In genomic region chr1:41423511-41424191, GRCh38 we compare ENCODE assay signal across 10 cellular contexts.
DNase-seq lines count a peak whose midpoint lies in the region; ATAC-seq and TF ChIP-seq lines count a peak whose summit lies in the region.
"Had no signal": no experiment of that assay in that cellular context is flagged by ENCODE, and none has a peak within 500 bp of the region (broad histone marks: within the 10 kb centered on the region; RNA-seq: fewer than 3 reads in every experiment).

No MANE protein-coding gene starts in this region.

- DNase-seq in Panc1 (ENCODE audit: low read depth, low spot score) (no peak), left ventricle myocardium inferior (peak; percentile 60), gastrocnemius medialis (peak; percentile 87 to 96), middle frontal gyrus (ENCODE audit: extremely low spot score, low spot score) (no peak), SW480 (ENCODE audit: low spot score) (no peak), GF-D8 (lab: John Stamatoyannopoulos, UW) (no peak)
- DNase-seq: effector CD8-positive, alpha-beta T cell; NCI-H748 treated with DMSO at 0.1 percent for 48 hours had no signal

- H3K36me3 ChIP-seq in Panc1 (ENCODE audit: control insufficient read depth, insufficient read depth, low read length) (no peaks in the 10 kb centered on the region), left ventricle myocardium inferior (no peaks in the 10 kb centered on the region), gastrocnemius medialis (no peaks in the 10 kb centered on the region)

- no peaks in the 10 kb centered on the region for H3K9me3 ChIP-seq in Panc1 (ENCODE audit: control insufficient read depth, insufficient read depth, low read depth, low read length)
- H3K9me3 ChIP-seq in left ventricle myocardium inferior (replicated peaks): no peaks in the 10 kb centered on the region
- H3K9me3 ChIP-seq in gastrocnemius medialis: no peaks in the 10 kb centered on the region

- H3K4me3 ChIP-seq in Panc1 (ENCODE audit: low read depth in 2 of 2, low read length in 2 of 2) (no peak overlapping the region), left ventricle myocardium inferior (peak overlapping the region; percentile 59), gastrocnemius medialis (peak overlapping the region; percentile 28 to 56 (median 35))

- CTCF ChIA-PET in Panc1 (lab: Charles Lee): interaction anchor here (1.0 to 1.4 kb wide), 3 partner anchors 103 to 143 kb away, joined by 4 read pairs; no protein-coding TSS in a partner anchor

- H3K4me1 ChIP-seq in Panc1 (ENCODE audit: control insufficient read depth, insufficient read depth, low read length) (peaks cover 4% of the 10 kb centered on the region; the same call in 1 of the 2 replicates), left ventricle myocardium inferior (peaks cover 8% of the 10 kb centered on the region), gastrocnemius medialis (peaks cover 39% of the 10 kb centered on the region in 2 donors)

- in situ Hi-C loops in Panc1 (cut with HindIII; ENCODE audit: low pct_unique_long_range_greater_than_20kb, low sequenced_read_pairs): no loop called here
- in situ Hi-C loops in gastrocnemius medialis (cut with MboI; ENCODE audit: low sequenced_read_pairs in 4 of 4): no loop called here

- peak; percentile 43 for TF ChIP-seq CTCF in GM12872 (IDR thresholded peaks at IDR 0.05; ENCODE audit: insufficient read depth, low read depth, low read length)
- TF ChIP-seq CTCF in Panc1 (IDR thresholded peaks at IDR 0.05): peak; percentile 80
- peak; percentile 47 for TF ChIP-seq CTCF in left ventricle myocardium inferior (IDR thresholded peaks at IDR 0.05; ENCODE audit: borderline replicate concordance)
- peak; percentile 50 to 65 (median 62) for TF ChIP-seq CTCF in gastrocnemius medialis (IDR thresholded peaks at IDR 0.05 in 4 of 5, conservative IDR thresholded peaks at IDR 0.05 in 1 of 5)

- intact Hi-C loops in Panc1 (cut with micrococcal nuclease; ENCODE audit: unreplicated experiment): no loop called here
- intact Hi-C loops in left ventricle myocardium inferior (cut with micrococcal nuclease): no loop called here
- intact Hi-C loops in gastrocnemius medialis (cut with DNase I; ENCODE audit: low total_unique reads): loop anchor here (10.0 kb wide), 1 partner anchor 319 kb away; no protein-coding TSS in a partner anchor

- no peak for TF ChIP-seq POLR2A in gastrocnemius medialis (IDR thresholded peaks at IDR 0.05)

- no TSS peak for BruUV-seq in Panc1 (replicated peaks; lab: Mats Ljungman, UMichigan)

- H3K27me3 ChIP-seq in Panc1 (ENCODE audit: control insufficient read depth, insufficient read depth, low read length) (no peaks in the 10 kb centered on the region), left ventricle myocardium inferior (ENCODE audit: low read depth) (no peaks in the 10 kb centered on the region), gastrocnemius medialis (no peaks in the 10 kb centered on the region)

- POLR2A ChIA-PET in Panc1 (lab: Charles Lee): interaction anchor here (0.6 kb wide), 2 partner anchors 141 to 146 kb away, joined by 4 to 5 read pairs; no protein-coding TSS in a partner anchor

- ATAC-seq in Panc1 (peak; percentile 41), gastrocnemius medialis (peak; percentile 58 to 65), HG03280 (IDR thresholded peaks at IDR 0.05; ENCODE audit: unreplicated experiment) (no peak)

- H3K27ac ChIP-seq in Panc1 (ENCODE audit: low read length) (no peak overlapping the region), left ventricle myocardium inferior (replicated peaks) (peak overlapping the region; percentile 80), gastrocnemius medialis (peak overlapping the region; percentile 88 to 95 (median 88))

Comparison
In these comparisons a context has a peak if more than half of its experiments do, and no peak if none do; other contexts are left out.
1. DNase-seq: peak in left ventricle myocardium inferior (single experiment) and gastrocnemius medialis (2 of 2); none in Panc1 (single experiment), middle frontal gyrus (single experiment), SW480 (single experiment) and GF-D8 (single experiment).
2. H3K4me3 ChIP-seq: peak in left ventricle myocardium inferior (single experiment) and gastrocnemius medialis (4 of 4); none in Panc1 (0 of 2).
3. Peak in every context shown above with its lines, with median percentiles within 50 percentile points of each other: CTCF ChIP-seq.